ENCODE assay signal across 10 cellular contexts in genomic region chr10:11448545-11449244, GRCh38.
DNase-seq lines count a peak whose midpoint lies in the region; ATAC-seq and TF ChIP-seq lines count a peak whose summit lies in the region.
"Had no signal": no experiment of that assay in that cellular context is flagged by ENCODE, and none has a peak within 500 bp of the region (broad histone marks: within the 10 kb centered on the region; RNA-seq: fewer than 3 reads in every experiment).

No MANE protein-coding gene starts in this region.

- peak overlapping the region; percentile 4 to 10 for H3K27ac Mint-ChIP-seq in effector memory CD8-positive, alpha-beta T cell
- 0 out of 7 replicates have a peak overlapping the region, but pooled peaks of 1 of the 3 experiments have one; percentile 11 for H3K27ac Mint-ChIP-seq in H9
- no peak overlapping the region for H3K27ac Mint-ChIP-seq in activated naive CD4-positive, alpha-beta T cell treated with anti-CD3 and anti-CD28 coated beads for 36 hours

- no peaks in the 10 kb centered on the region for H4K20me1 ChIP-seq in H9 (ENCODE audit: control insufficient read depth, insufficient read depth, insufficient read length)

- no CpG with 5 or more reads among the region's 12 CpGs for WGBS in H9 (ENCODE audit: extremely low coverage, insufficient read length, low lambda C conversion rate)

- H4K8ac ChIP-seq in H9 (replicated peaks; ENCODE audit: insufficient read length, low read depth, low read length): no peak overlapping the region

- H3K4me1 ChIP-seq in H9 (ENCODE audit: insufficient read depth, low read length): no peaks in the 10 kb centered on the region; the same call in 1 of the 2 replicates

- no peaks in the 10 kb centered on the region for H3K23me2 ChIP-seq in H9 (ENCODE audit: insufficient read length, low read depth, low read length, poor library complexity, severe bottlenecking)

- H3K27me3 Mint-ChIP-seq in effector memory CD8-positive, alpha-beta T cell: peaks cover 14 to 39% of the 10 kb centered on the region in 2 donors
- H3K27me3 Mint-ChIP-seq in H9 (ENCODE audit: low read depth): peaks cover 5% of the 10 kb centered on the region
- H3K27me3 Mint-ChIP-seq in activated naive CD4-positive, alpha-beta T cell treated with anti-CD3 and anti-CD28 coated beads for 36 hours (ENCODE audit: low read depth): no peaks in the 10 kb centered on the region

- no peak overlapping the region for H3K27ac ChIP-seq in H9 (ENCODE audit: insufficient read length, low read depth, low read length)
- H3K27ac ChIP-seq: cardiac muscle cell had no signal

- H3K79me2 ChIP-seq in H9 (ENCODE audit: insufficient read depth, low read length): no peaks in the 10 kb centered on the region

- no peak overlapping the region for H2BK120ac ChIP-seq in H9 (ENCODE audit: low read depth, low read length, poor library complexity, severe bottlenecking)

- ATAC-seq in GM18511 (IDR thresholded peaks at IDR 0.05; ENCODE audit: unreplicated experiment): peak; percentile 90
- peak; percentile 88 for ATAC-seq in GM21367 (IDR thresholded peaks at IDR 0.05; ENCODE audit: unreplicated experiment)
- peak; percentile 81 for ATAC-seq in HG03103 (IDR thresholded peaks at IDR 0.05; ENCODE audit: low read depth, unreplicated experiment)
- no peak for ATAC-seq in effector memory CD8-positive, alpha-beta T cell (replicated peaks)

- H3K4me3 Mint-ChIP-seq in effector memory CD8-positive, alpha-beta T cell: no peak overlapping the region
- no peak overlapping the region for H3K4me3 Mint-ChIP-seq in H9
- no peak overlapping the region for H3K4me3 Mint-ChIP-seq in activated naive CD4-positive, alpha-beta T cell treated with anti-CD3 and anti-CD28 coated beads for 36 hours

- H3K36me3 Mint-ChIP-seq in effector memory CD8-positive, alpha-beta T cell (ENCODE audit: insufficient read depth): no peaks in the 10 kb centered on the region
- peaks cover 0 to 4% (median 1%) of the 10 kb centered on the region in 3 experiments; a peak in 1 of 7 replicates for H3K36me3 Mint-ChIP-seq in H9 (ENCODE audit: insufficient read depth in 1 of 3, low read depth in 3 of 3)
- no peaks in the 10 kb centered on the region for H3K36me3 Mint-ChIP-seq in activated naive CD4-positive, alpha-beta T cell treated with anti-CD3 and anti-CD28 coated beads for 36 hours (ENCODE audit: low read depth)

- H2AFZ ChIP-seq in H9 (ENCODE audit: low read length): no peak overlapping the region

- no peak overlapping the region for H3K4me2 ChIP-seq in H9 (ENCODE audit: insufficient read depth, insufficient read length, low read length)

- H3K14ac ChIP-seq in H9 (ENCODE audit: insufficient read depth, low read length): no peak overlapping the region

- no peak overlapping the region for H3K18ac ChIP-seq in H9 (ENCODE audit: insufficient read length, low read depth, low read length)

- no peak overlapping the region for H4K91ac ChIP-seq in H9 (ENCODE audit: insufficient read length, low read depth, low read length)

- peaks cover 0 to 6% of the 10 kb centered on the region in 2 donors for H3K4me1 Mint-ChIP-seq in effector memory CD8-positive, alpha-beta T cell (ENCODE audit: low read depth in 2 of 2)
- H3K4me1 Mint-ChIP-seq in H9: peaks cover 21 to 24% of the 10 kb centered on the region in 2 experiments
- H3K4me1 Mint-ChIP-seq in activated naive CD4-positive, alpha-beta T cell treated with anti-CD3 and anti-CD28 coated beads for 36 hours (ENCODE audit: low read depth): peaks cover 17% of the 10 kb centered on the region

- no peak overlapping the region for H2BK5ac ChIP-seq in H9 (ENCODE audit: insufficient read length, low read length)

- CTCF ChIA-PET in activated naive CD4-positive, alpha-beta T cell treated with anti-CD3 and anti-CD28 coated beads for 36 hours (lab: Charles Lee): no interaction called here

- no peaks in the 10 kb centered on the region for H3K79me1 ChIP-seq in H9 (ENCODE audit: insufficient read depth, low read depth, low read length, poor library complexity, severe bottlenecking)

- no peak overlapping the region for H2BK12ac ChIP-seq in H9 (ENCODE audit: insufficient read length, low read depth, low read length)

- intact Hi-C loops in activated naive CD4-positive, alpha-beta T cell treated with anti-CD3 and anti-CD28 coated beads for 36 hours (cut with micrococcal nuclease): no loop called here

- no peaks in the 10 kb centered on the region for H3K27me3 ChIP-seq in H9 (ENCODE audit: insufficient read depth, low read length)
- H3K27me3 ChIP-seq: cardiac muscle cell had no signal

- H2AK5ac ChIP-seq in H9 (ENCODE audit: insufficient read length, low read length): no peak overlapping the region

- H3K9me3 Mint-ChIP-seq in effector memory CD8-positive, alpha-beta T cell: no peaks in the 10 kb centered on the region
- no peaks in the 10 kb centered on the region for H3K9me3 Mint-ChIP-seq in H9
- H3K9me3 Mint-ChIP-seq in activated naive CD4-positive, alpha-beta T cell treated with anti-CD3 and anti-CD28 coated beads for 36 hours: no peaks in the 10 kb centered on the region

- no peak overlapping the region for H3K56ac ChIP-seq in H9 (ENCODE audit: insufficient read length, low read depth, low read length)

- H2BK20ac ChIP-seq in H9 (ENCODE audit: low read depth, low read length, poor library complexity, severe bottlenecking): no peak overlapping the region

- DNase-seq in effector memory CD8-positive, alpha-beta T cell: no peak
- DNase-seq in HUDEP-2 (lab: John Stamatoyannopoulos, UW; ENCODE audit: unreplicated experiment in 76 of 76): no peak
- DNase-seq in H9: no peak
- DNase-seq in activated naive CD4-positive, alpha-beta T cell treated with anti-CD3 and anti-CD28 coated beads for 36 hours: no peak
- no peak for DNase-seq in epidermal melanocyte (ENCODE audit: insufficient read length, low spot score)
- DNase-seq: activated CD4-positive, alpha-beta T cell treated with anti-CD3 and anti-CD28 coated beads for 1 hour had no signal

- no peak overlapping the region for H3K23ac ChIP-seq in H9 (ENCODE audit: insufficient read length, low read depth, low read length)

- no peaks in the 10 kb centered on the region for H3K9me3 ChIP-seq in H9 (ENCODE audit: control insufficient read depth, low read depth, low read length)

- no peak overlapping the region for H3K9ac ChIP-seq in H9 (ENCODE audit: extremely low read depth, insufficient read length, low read length)

- H3K4ac ChIP-seq in H9 (ENCODE audit: low read depth, low read length): no peak overlapping the region

- no peak for TF ChIP-seq CTCF in H9 (conservative IDR thresholded peaks at IDR 0.05)

- no peak overlapping the region for H2BK15ac ChIP-seq in H9 (ENCODE audit: low read depth, low read length)

- no peak overlapping the region for H4K5ac ChIP-seq in H9 (ENCODE audit: insufficient read length, low read depth, low read length)

- H3T11ph ChIP-seq in H9 (ENCODE audit: low read length): no peak overlapping the region
